Comparison of ENCODE assay signal across 15 cellular contexts in the genomic region with DNA sequence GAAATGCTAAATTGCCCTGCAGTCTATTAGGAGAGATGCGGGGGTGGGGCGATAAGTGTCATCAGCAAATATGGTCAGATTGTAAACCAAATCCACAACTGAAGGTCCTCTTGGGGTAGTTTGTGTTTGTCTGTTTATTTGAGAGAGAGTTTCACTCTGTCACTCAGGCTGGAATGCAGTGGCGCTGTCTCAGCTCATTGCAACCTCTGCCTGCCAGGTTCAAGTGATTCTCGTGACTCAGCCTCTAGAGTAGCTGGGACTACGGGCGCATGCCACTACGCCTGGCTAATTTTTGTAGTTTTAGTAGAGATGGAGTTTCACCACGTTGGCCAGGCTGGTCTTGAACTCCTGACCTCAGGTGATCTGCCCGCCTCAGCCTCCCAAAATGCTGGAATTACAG. TPM values are rescaled to one million over a fixed set of nuclear protein-coding genes. Genes with fewer than 3 reads are reported as not detected.
"Had no signal": no experiment of that assay in that cellular context is flagged by ENCODE, and none has a peak within 500 bp of the region (broad histone marks: within the 10 kb centered on the region; RNA-seq: fewer than 3 reads in every experiment).

No MANE protein-coding gene starts in this region.

RNA-seq across cellular contexts. Expression of gene CNMD, which starts 53.8 kb away (rescaled TPM):
- total RNA-seq: esophagus mucosa; gastrocnemius medialis; glomerular endothelial cell; heart left ventricle; left lobe of liver; liver; myocyte; naive thymus-derived CD8-positive, alpha-beta T cell; osteocyte; psoas muscle; spleen; tibial nerve; upper lobe of right lung; uterus had no signal
- polyA plus RNA-seq: heart left ventricle; keratinocyte; liver; naive thymus-derived CD8-positive, alpha-beta T cell; psoas muscle had no signal
